In the genomic region with DNA sequence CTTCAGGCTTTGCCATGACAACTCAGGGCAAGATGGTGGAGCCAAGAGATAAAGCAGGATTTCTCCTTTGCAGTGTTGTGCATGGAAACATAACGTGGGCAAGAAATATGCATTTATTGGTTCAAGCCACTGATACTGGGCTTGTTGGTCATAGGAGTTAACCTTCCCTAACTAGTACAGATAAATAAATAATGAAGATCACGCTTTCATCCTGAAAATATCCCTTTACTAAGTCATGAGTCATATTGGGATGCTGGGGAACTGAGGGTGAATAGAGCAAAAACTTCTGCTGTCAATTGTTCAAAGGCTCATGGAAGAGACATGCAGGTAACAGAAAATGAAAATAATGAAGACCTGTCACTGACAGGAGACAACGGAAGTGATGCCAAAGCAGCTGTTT, we compare ENCODE assay signal across 24 cellular contexts. TPM values are rescaled to one million over a fixed set of nuclear protein-coding genes. Genes with fewer than 3 reads are reported as not detected.
A peak's percentile ranks its signal among the peaks of the same experiment; 100 is the strongest.
DNase-seq lines count a peak whose midpoint lies in the region; ATAC-seq, FAIRE-seq and TF ChIP-seq lines count a peak whose summit lies in the region.
"Had no signal": no experiment of that assay in that cellular context is flagged by ENCODE, and none has a peak within 500 bp of the region (broad histone marks: within the 10 kb centered on the region; RNA-seq: fewer than 3 reads in every experiment).

No MANE protein-coding gene starts in this region.

- CTCF ChIA-PET in A549 (lab: Yijun Ruan, JAX) = interaction anchor here (0.9 to 3.5 kb wide), 2 partner anchors 47 to 260 kb away, joined by 3 to 12 read pairs; no protein-coding TSS in a partner anchor
- CTCF ChIA-PET in HCT116 (lab: Charles Lee) = interaction anchor here (1.5 kb wide), 1 partner anchor 323 kb away, joined by 4 read pairs; no protein-coding TSS in a partner anchor

- H3K27me3 Mint-ChIP-seq in activated T-cell treated with anti-CD3 and anti-CD28 coated beads, Interleukin-2, amount 50 U/mL, for 72 hours (ENCODE audit: low read depth) = peaks cover 38% of the 10 kb centered on the region

- WGBS in A549 (ENCODE audit: missing lambda C conversion rate) = 72% methylated on average over 3 of the region's 3 CpGs
- 93 to 95% methylated on average over 3 of the region's 3 CpGs for WGBS in tibial nerve, 2 donors

- RAD21 ChIA-PET in HCT116 (lab: Charles Lee; ENCODE audit: low non-redundant PET in 1 of 2, low total read pairs in 2 of 2, uncharacterized antibody in 2 of 2, unreplicated experiment in 2 of 2) = no interaction called here

- TF ChIP-seq POLR2A in A549 (IDR thresholded peaks at IDR 0.05; ENCODE audit: low read length) = no peak
- TF ChIP-seq POLR2A in HCT116 (IDR thresholded peaks at IDR 0.05; ENCODE audit: borderline replicate concordance, extremely low read depth, insufficient read depth, insufficient read length) = no peak
- no peak for TF ChIP-seq POLR2A in tibial nerve (IDR thresholded peaks at IDR 0.05)

- H2AFZ ChIP-seq in HCT116 (ENCODE audit: low read depth, low read length, poor library complexity, severe bottlenecking) = no peak overlapping the region

- H3K9me3 Mint-ChIP-seq in activated T-cell treated with anti-CD3 and anti-CD28 coated beads, Interleukin-2, amount 50 U/mL, for 72 hours = no peaks in the 10 kb centered on the region
- H3K9me3 Mint-ChIP-seq: CD4-positive, alpha-beta memory T cell had no signal

- H3K27ac Mint-ChIP-seq in activated T-cell treated with anti-CD3 and anti-CD28 coated beads, Interleukin-2, amount 50 U/mL, for 72 hours = no peak overlapping the region

- POLR2A ChIA-PET in A549 (lab: Yijun Ruan, JAX) = no interaction called here
- POLR2A ChIA-PET in HCT116 (lab: Charles Lee) = no interaction called here

- no peak for TF ChIP-seq RAD21 in A549 (conservative IDR thresholded peaks at IDR 0.05 in 1 of 2, IDR thresholded peaks at IDR 0.05 in 1 of 2)
- no peak for TF ChIP-seq RAD21 in HCT116 (IDR thresholded peaks at IDR 0.05; ENCODE audit: low read depth)

- intact Hi-C loops in HCT116 (cut with micrococcal nuclease) = no loop called here

- H3K9me2 ChIP-seq in HCT116 (ENCODE audit: insufficient read depth) = no peaks in the 10 kb centered on the region

- H3K27me3 ChIP-seq in HCT116 (ENCODE audit: insufficient read depth, low read length) (no peaks in the 10 kb centered on the region), RWPE2 (ENCODE audit: insufficient read depth, poor library complexity, severe bottlenecking) (no peaks in the 10 kb centered on the region), tibial nerve (no peaks in the 10 kb centered on the region)
- H3K27me3 ChIP-seq: BLaER1 had no signal

- DNase-seq in A549 (ENCODE audit: low read depth in 1 of 2, low spot score in 1 of 2) = no peak
- no peak for DNase-seq in HCT116 (ENCODE audit: low read depth, low spot score)
- DNase-seq in RWPE2 (ENCODE audit: low spot score) = no peak
- peak; percentile 16 for DNase-seq in fibroblast of the aortic adventitia (ENCODE audit: low read depth)
- no peak for DNase-seq in AG20443 (ENCODE audit: low spot score)
- no peak for DNase-seq in tibial nerve (ENCODE audit: low spot score in 2 of 2)
- DNase-seq in T-helper 1 cell = no peak
- DNase-seq in activated T-cell treated with anti-CD3 and anti-CD28 coated beads, Interleukin-2, amount 50 U/mL, for 72 hours = no peak
- DNase-seq: 8988T; CD4-positive, alpha-beta memory T cell; DMS153; Kasumi-1; NCI-H1092 treated with DMSO at 0.1 percent for 48 hours; NCI-H146; NCI-H2029 treated with DMSO at 0.1 percent for 48 hours; NCI-H2171 treated with DMSO at 0.1 percent for 48 hours; NCI-H446; NCI-H526 treated with DMSO at 0.1 percent for 48 hours; SHP77 had no signal

- no peak overlapping the region for H3K9ac ChIP-seq in HCT116 (ENCODE audit: low read length)
- H3K9ac ChIP-seq: BLaER1 had no signal

- peaks cover 55% of the 10 kb centered on the region for H3K4me1 ChIP-seq in A549
- H3K4me1 ChIP-seq in HCT116 (ENCODE audit: control insufficient read depth in 1 of 2, insufficient read depth in 2 of 2, low read length in 2 of 2) = peaks cover 24 to 72% of the 10 kb centered on the region in 2 experiments
- peaks cover 25% of the 10 kb centered on the region for H3K4me1 ChIP-seq in RWPE2 (ENCODE audit: insufficient read depth, poor library complexity, severe bottlenecking)
- H3K4me1 ChIP-seq in tibial nerve = peaks cover 0 to 12% (median 3%) of the 10 kb centered on the region in 4 donors
- H3K4me1 ChIP-seq: BLaER1 had no signal

- no peak for TF ChIP-seq EP300 in A549 (IDR thresholded peaks at IDR 0.05)
- TF ChIP-seq EP300 in tibial nerve (IDR thresholded peaks at IDR 0.05) = no peak

- no peak overlapping the region for H3K4me3 Mint-ChIP-seq in activated T-cell treated with anti-CD3 and anti-CD28 coated beads, Interleukin-2, amount 50 U/mL, for 72 hours
- H3K4me3 Mint-ChIP-seq: CD4-positive, alpha-beta memory T cell had no signal

- H3K36me3 ChIP-seq in HCT116 (ENCODE audit: control insufficient read depth in 1 of 2, insufficient read depth in 2 of 2, low read length in 2 of 2) = no peaks in the 10 kb centered on the region
- H3K36me3 ChIP-seq in RWPE2 (ENCODE audit: low read depth) = no peaks in the 10 kb centered on the region
- no peaks in the 10 kb centered on the region for H3K36me3 ChIP-seq in tibial nerve
- H3K36me3 ChIP-seq: BLaER1 had no signal

- H3K4me3 ChIP-seq in A549 = no peak overlapping the region
- H3K4me3 ChIP-seq in HCT116 (replicated peaks in 1 of 2; ENCODE audit: low read depth in 1 of 2, low read length in 2 of 2) = no peak overlapping the region
- no peak overlapping the region for H3K4me3 ChIP-seq in RWPE2 (ENCODE audit: severe bottlenecking)
- H3K4me3 ChIP-seq in fibroblast of the aortic adventitia (ENCODE audit: low read depth, low read length) = no peak overlapping the region
- H3K4me3 ChIP-seq in tibial nerve = no peak overlapping the region
- H3K4me3 ChIP-seq: BLaER1, SK-N-MC had no signal

- H3K36me3 Mint-ChIP-seq in activated T-cell treated with anti-CD3 and anti-CD28 coated beads, Interleukin-2, amount 50 U/mL, for 72 hours (ENCODE audit: insufficient read depth in 2 of 2) = no peaks in the 10 kb centered on the region
- H3K36me3 Mint-ChIP-seq: CD4-positive, alpha-beta memory T cell had no signal

- H3K9me3 ChIP-seq in A549 (no peaks in the 10 kb centered on the region), HCT116 (ENCODE audit: control insufficient read depth in 1 of 2, insufficient read depth in 1 of 2, low read depth in 1 of 2, low read length in 2 of 2) (no peaks in the 10 kb centered on the region), RWPE2 (ENCODE audit: severe bottlenecking) (no peaks in the 10 kb centered on the region), tibial nerve (no peaks in the 10 kb centered on the region)
- H3K9me3 ChIP-seq: BLaER1 had no signal

- ATAC-seq in A549 (no peak), HCT116 (peak; percentile 19; the same call in 1 of the 2 replicates), RWPE2 (ENCODE audit: low read depth) (no peak)
- ATAC-seq in activated T-cell treated with anti-CD3 and anti-CD28 coated beads, Interleukin-2, amount 50 U/mL, for 72 hours (replicated peaks in 1 of 2) = no peak

- H3K27ac ChIP-seq in A549 (peak overlapping the region; percentile 11 to 55; a peak in 4 of 6 replicates), HCT116 (ENCODE audit: low read depth, low read length) (no peak overlapping the region), RWPE2 (ENCODE audit: poor library complexity, severe bottlenecking) (peak overlapping the region; percentile 0), tibial nerve (no peak overlapping the region)
- H3K27ac ChIP-seq: BLaER1, SK-N-MC had no signal

- FAIRE-seq in A549 (lab: Jason Lieb, UNC) = no peak
- FAIRE-seq: GM12892, GM18507, H1 had no signal

- no TSS peak for BruUV-seq in HCT116 (replicated peaks; lab: Mats Ljungman, UMichigan)

- TF ChIP-seq CTCF in A549 (IDR thresholded peaks at IDR 0.05) (no peak), HCT116 (IDR thresholded peaks at IDR 0.05 in 2 of 3, conservative IDR thresholded peaks at IDR 0.05 in 1 of 3; ENCODE audit: borderline replicate concordance in 1 of 3, insufficient read depth in 1 of 3, low read depth in 2 of 3, low read length in 2 of 3) (no peak), RWPE2 (IDR thresholded peaks at IDR 0.05; ENCODE audit: poor library complexity, severe bottlenecking) (no peak), fibroblast of the aortic adventitia (IDR thresholded peaks at IDR 0.05; ENCODE audit: insufficient read depth, low read length) (no peak), tibial nerve (IDR thresholded peaks at IDR 0.05) (no peak)

- H4K20me1 ChIP-seq in HCT116 (ENCODE audit: insufficient read depth) = no peaks in the 10 kb centered on the region
- H4K20me1 ChIP-seq: BLaER1 had no signal

- no peaks in the 10 kb centered on the region for H3K79me2 ChIP-seq in HCT116 (ENCODE audit: insufficient read depth, low read length)

- H3K4me2 ChIP-seq in A549 (no peak overlapping the region), HCT116 (ENCODE audit: low read length) (peak overlapping the region; percentile 18)
- H3K4me2 ChIP-seq: BLaER1 had no signal

- peaks cover 10% of the 10 kb centered on the region for H3K4me1 Mint-ChIP-seq in activated T-cell treated with anti-CD3 and anti-CD28 coated beads, Interleukin-2, amount 50 U/mL, for 72 hours (ENCODE audit: low read depth)
- H3K4me1 Mint-ChIP-seq: CD4-positive, alpha-beta memory T cell had no signal

TF ChIP-seq in HCT116, 20 proteins besides CTCF, POLR2A, EP300 and RAD21 (continues in another document):
- no peak for TF ChIP-seq ELF1 (IDR thresholded peaks at IDR 0.05; ENCODE audit: borderline replicate concordance, low read depth)
- TF ChIP-seq JUND (IDR thresholded peaks at IDR 0.05) = 0 out of 2 replicates have a peak, but pooled peaks have one; percentile 21
- TF ChIP-seq SP1 (IDR thresholded peaks at IDR 0.05; ENCODE audit: low read depth) = peak; percentile 18; the same call in 1 of the 2 replicates
- no peak for TF ChIP-seq CBX3 (IDR thresholded peaks at IDR 0.05; ENCODE audit: low read depth)
- no peak for TF ChIP-seq YY1 (IDR thresholded peaks at IDR 0.05; ENCODE audit: extremely low read depth, insufficient replicate concordance, low read depth, low read length)
- no peak for TF ChIP-seq TCF7L2 (IDR thresholded peaks at IDR 0.05; ENCODE audit: borderline replicate concordance, extremely low read depth, insufficient read depth, insufficient read length)
- TF ChIP-seq ZNF274 (IDR thresholded peaks at IDR 0.05; ENCODE audit: low read depth, low read length) = no peak
- no peak for TF ChIP-seq EGR1 (IDR thresholded peaks at IDR 0.05; ENCODE audit: low read depth)

RNA-seq across cellular contexts. Expression of a gene that starts 55.5 kb away (rescaled TPM):
- polyA plus RNA-seq in A549 (2011; rRNA removed) = 127 and 134 TPM in 2 replicates
- 33.6 and 33.9 TPM in 2 replicates for polyA plus RNA-seq in A549 (2012; cell fraction: cytosol; rRNA removed)
- polyA plus RNA-seq in A549 (2012; cell fraction: nucleus; rRNA removed) = 45.5 and 65.3 TPM in 2 replicates
- 43.0 to 46.6 TPM (median 45.9 TPM) in 3 replicates for polyA plus RNA-seq in A549 (2017; fragmentation: RNase III; extraction: RNeasy Plus Mini Kit Qiagen cat#74134 plus additional on column Dnase treatment)
- polyA minus RNA-seq in A549 (2011; rRNA and poly(A)+ RNA removed) = 74.8 and 76.6 TPM in 2 replicates
- 129 TPM for total RNA-seq in HCT116 (2021; ENCODE audit: unreplicated experiment)
- polyA plus RNA-seq in HCT116 (2012) = 122 and 129 TPM in 2 replicates
- 39.2 and 61.3 TPM in 2 replicates for total RNA-seq in fibroblast of the aortic adventitia (ENCODE audit: low replicate concordance)
- total RNA-seq in tibial nerve = 10 to 100 TPM; 18.6 to 28.3 (median 24.2) TPM
- total RNA-seq in activated T-cell treated with anti-CD3 and anti-CD28 coated beads, Interleukin-2, amount 50 U/mL, for 72 hours = 100 to 1,000 TPM; 121 to 125 TPM

Comparison
In these comparisons a context has a peak if more than half of its experiments do, and no peak if none do; other contexts are left out.
1. H3K27ac ChIP-seq: peak in A549 (2 of 2) and RWPE2 (single experiment); none in HCT116 (single experiment) and tibial nerve (0 of 4).